In the genomic region with DNA sequence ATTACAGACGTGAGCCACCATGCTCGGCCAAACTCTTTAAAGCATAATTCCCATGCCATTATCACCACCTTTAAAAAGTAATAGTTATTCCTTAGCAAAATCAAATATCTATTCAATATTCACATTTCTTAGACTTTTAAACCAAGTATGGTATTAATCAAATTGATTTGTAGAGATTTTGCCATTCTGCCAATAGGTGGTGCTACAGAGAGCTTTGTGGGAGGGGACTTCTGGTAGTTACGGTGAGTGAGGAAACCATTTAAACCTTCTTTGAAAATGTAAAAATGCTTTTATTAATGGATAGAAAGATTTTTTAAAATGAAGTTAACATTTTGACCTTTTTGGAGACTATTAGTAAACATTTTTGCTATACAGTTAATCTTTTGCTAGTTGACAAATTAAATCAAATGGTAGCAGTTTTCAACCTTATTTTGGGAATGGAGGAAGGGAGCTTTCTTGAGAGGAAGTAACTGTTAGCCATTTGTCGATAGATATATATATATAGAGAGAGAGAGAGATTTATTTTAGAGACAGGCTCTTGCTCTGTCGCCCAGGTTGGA, we compare ENCODE assay signal across 9 cellular contexts. TPM values are rescaled to one million over a fixed set of nuclear protein-coding genes. Genes with fewer than 3 reads are reported as not detected.
DNase-seq lines count a peak whose midpoint lies in the region; ATAC-seq and TF ChIP-seq lines count a peak whose summit lies in the region.
"Had no signal": no experiment of that assay in that cellular context is flagged by ENCODE, and none has a peak within 500 bp of the region (broad histone marks: within the 10 kb centered on the region; RNA-seq: fewer than 3 reads in every experiment).

No MANE protein-coding gene starts in this region.

- peaks cover 4% of the 10 kb centered on the region; the same call in 1 of the 2 replicates for H3K9me1 ChIP-seq in IMR-90 (ENCODE audit: insufficient read depth, low read length)

- no peak overlapping the region for H4K8ac ChIP-seq in IMR-90 (ENCODE audit: low read depth in 2 of 2, low read length in 2 of 2)

- intact Hi-C loops in IMR-90 (cut with micrococcal nuclease): no loop called here

- H3K79me1 ChIP-seq in IMR-90 (ENCODE audit: low read depth in 1 of 2, low read length in 2 of 2): peaks cover 0 to 7% of the 10 kb centered on the region in 2 experiments; a peak in 2 of 4 replicates

- H4K5ac ChIP-seq in IMR-90 (ENCODE audit: low read depth, low read length): no peak overlapping the region

- H2AK9ac ChIP-seq in IMR-90 (replicated peaks; ENCODE audit: low read depth, low read length, poor library complexity): no peak overlapping the region

- H3K27ac ChIP-seq in IMR-90 (ENCODE audit: insufficient read depth, low read length): no peak overlapping the region
- H3K27ac ChIP-seq: SJSA1 had no signal

- no peak overlapping the region for H3K4me2 ChIP-seq in IMR-90 (ENCODE audit: low read depth, low read length)

- H3K9me3 ChIP-seq in BE2C (no peaks in the 10 kb centered on the region), IMR-90 (ENCODE audit: control insufficient read depth, insufficient read depth, low read length) (no peaks in the 10 kb centered on the region)
- H3K9me3 ChIP-seq: SJSA1 had no signal

- H3K18ac ChIP-seq in IMR-90 (ENCODE audit: low read depth, low read length): no peak overlapping the region

- BruUV-seq in IMR-90 (replicated peaks; lab: Mats Ljungman, UMichigan): no TSS peak

- DNase-seq in BE2C (peak; percentile 23), IMR-90 (peak; percentile 20), kidney glomerular epithelial cell (lab: John Stamatoyannopoulos, UW) (peak; percentile 49), GM19240 (ENCODE audit: insufficient read length, low spot score) (no peak)

- in situ Hi-C loops in IMR-90 (cut with MboI; ENCODE audit: low sequenced_read_pairs): no loop called here

- no peak for ATAC-seq in IMR-90 (ENCODE audit: low read depth)
- ATAC-seq in activated T-helper 17 cell treated with anti-CD3 and anti-CD28 coated beads, Interleukin-2, amount 50 U/mL, for 72 hours (replicated peaks): peak; percentile 61
- no peak for ATAC-seq in HG02763 (IDR thresholded peaks at IDR 0.05; ENCODE audit: unreplicated experiment)
- no peak for ATAC-seq in HG02852 (IDR thresholded peaks at IDR 0.05; ENCODE audit: unreplicated experiment)

- no peak overlapping the region for H3K27ac Mint-ChIP-seq in activated T-helper 17 cell treated with anti-CD3 and anti-CD28 coated beads, Interleukin-2, amount 50 U/mL, for 72 hours

- H3K36me3 Mint-ChIP-seq in activated T-helper 17 cell treated with anti-CD3 and anti-CD28 coated beads, Interleukin-2, amount 50 U/mL, for 72 hours (ENCODE audit: low read depth): peaks cover 99% of the 10 kb centered on the region

- H3K14ac ChIP-seq in IMR-90 (replicated peaks; ENCODE audit: low read depth, low read length): no peak overlapping the region

- no peaks in the 10 kb centered on the region for H3K4me1 ChIP-seq in BE2C
- H3K4me1 ChIP-seq in IMR-90 (ENCODE audit: control insufficient read depth, insufficient read depth, low read length): no peaks in the 10 kb centered on the region
- H3K4me1 ChIP-seq: SJSA1 had no signal

- peaks cover 24% of the 10 kb centered on the region for H3K36me3 ChIP-seq in BE2C
- H3K36me3 ChIP-seq in IMR-90 (ENCODE audit: control insufficient read depth, insufficient read depth, low read length): peaks cover 28% of the 10 kb centered on the region

- no peak overlapping the region for H3K9ac ChIP-seq in IMR-90 (ENCODE audit: low read depth, low read length)

- peak; percentile 83 for TF ChIP-seq CTCF in BE2C (IDR thresholded peaks at IDR 0.05; ENCODE audit: low read depth, low read length)
- peak; percentile 50 for TF ChIP-seq CTCF in GM12874 (IDR thresholded peaks at IDR 0.05; ENCODE audit: insufficient read depth, low read depth, low read length)
- TF ChIP-seq CTCF in IMR-90 (conservative IDR thresholded peaks at IDR 0.05; ENCODE audit: low read depth, low read length): peak; percentile 40

- H3K9me3 Mint-ChIP-seq in activated T-helper 17 cell treated with anti-CD3 and anti-CD28 coated beads, Interleukin-2, amount 50 U/mL, for 72 hours: no peaks in the 10 kb centered on the region

- H3K27me3 Mint-ChIP-seq in activated T-helper 17 cell treated with anti-CD3 and anti-CD28 coated beads, Interleukin-2, amount 50 U/mL, for 72 hours: no peaks in the 10 kb centered on the region

- dilution Hi-C loops in IMR-90 (cut with HindIII; ENCODE audit: low sequenced_read_pairs, unreplicated experiment): no loop called here

- POLR2A ChIA-PET in IMR-90 (lab: Charles Lee; ENCODE audit: unreplicated experiment): no interaction called here

- no peak overlapping the region for H2BK5ac ChIP-seq in IMR-90 (ENCODE audit: low read depth, low read length, poor library complexity, severe bottlenecking)

- TF ChIP-seq RAD21 in IMR-90 (IDR thresholded peaks at IDR 0.05; ENCODE audit: low read length): no peak

- H2BK120ac ChIP-seq in IMR-90 (ENCODE audit: low read depth, low read length): no peak overlapping the region

- H2AFZ ChIP-seq in IMR-90 (replicated peaks; ENCODE audit: low read length, poor library complexity): no peak overlapping the region

- H4K20me1 ChIP-seq in IMR-90 (ENCODE audit: insufficient read depth, low read length): no peaks in the 10 kb centered on the region

- WGBS in IMR-90 (ENCODE audit: extremely low coverage in 2 of 2, insufficient read length in 1 of 2), 2 experiments: 60% methylated on average over 1 of the region's 5 CpGs; no CpG with 5 or more reads in 1 of the 2 experiments

- H2AK5ac ChIP-seq in IMR-90 (ENCODE audit: low read depth, low read length): no peak overlapping the region

- no peak overlapping the region for H3K56ac ChIP-seq in IMR-90 (ENCODE audit: extremely low read depth, insufficient read depth, low read length)

- H2BK15ac ChIP-seq in IMR-90 (ENCODE audit: low read depth, low read length): no peak overlapping the region

- peaks cover 4% of the 10 kb centered on the region for H3K4me1 Mint-ChIP-seq in activated T-helper 17 cell treated with anti-CD3 and anti-CD28 coated beads, Interleukin-2, amount 50 U/mL, for 72 hours

- no peak overlapping the region for H2BK20ac ChIP-seq in IMR-90 (ENCODE audit: low read depth, low read length)

- H3K4ac ChIP-seq in IMR-90 (ENCODE audit: low read depth, low read length): no peak overlapping the region

- TF ChIP-seq POLR2A in IMR-90 (IDR thresholded peaks at IDR 0.05; ENCODE audit: low read depth, low read length): no peak

- no peak overlapping the region for H4K91ac ChIP-seq in IMR-90 (ENCODE audit: insufficient read depth, low read depth, low read length)

- CTCF ChIA-PET in IMR-90 (lab: Yijun Ruan, JAX): interaction anchor here (0.7 to 1.4 kb wide), 2 partner anchors 11 to 208 kb away, joined by 3 to 5 read pairs; no protein-coding TSS in a partner anchor

- H3K4me3 ChIP-seq in BE2C (ENCODE audit: low read depth, low read length): no peak overlapping the region
- H3K4me3 ChIP-seq in IMR-90 (ENCODE audit: insufficient read depth, low read depth, low read length): no peak overlapping the region
- H3K4me3 ChIP-seq: SJSA1 had no signal

- H3K23ac ChIP-seq in IMR-90 (ENCODE audit: low read depth, low read length): no peak overlapping the region

- H3K27me3 ChIP-seq in BE2C (no peaks in the 10 kb centered on the region), IMR-90 (ENCODE audit: control insufficient read depth, insufficient read depth, low read length) (no peaks in the 10 kb centered on the region)
- H3K27me3 ChIP-seq: SJSA1 had no signal

- H3K4me3 Mint-ChIP-seq in activated T-helper 17 cell treated with anti-CD3 and anti-CD28 coated beads, Interleukin-2, amount 50 U/mL, for 72 hours: peak overlapping the region; percentile 33

TF ChIP-seq in IMR-90, 13 proteins besides CTCF, POLR2A, EP300 and RAD21 (continues in another document):
- TF ChIP-seq CEBPB (IDR thresholded peaks at IDR 0.05; ENCODE audit: low read depth, low read length) (no peak), MAZ (IDR thresholded peaks at IDR 0.05; ENCODE audit: borderline replicate concordance, low read depth, low read length) (no peak), BHLHE40 (IDR thresholded peaks at IDR 0.05; ENCODE audit: low read depth, low read length) (no peak), NFE2L2 (IDR thresholded peaks at IDR 0.05; ENCODE audit: low read depth, low read length) (no peak), CHD1 (IDR thresholded peaks at IDR 0.05; ENCODE audit: low read depth, low read length) (no peak), SMC3 (IDR thresholded peaks at IDR 0.05; ENCODE audit: low read depth, low read length) (no peak), USF2 (IDR thresholded peaks at IDR 0.05; ENCODE audit: low read depth, low read length) (no peak)
- TF ChIP-seq, protein P1, sequence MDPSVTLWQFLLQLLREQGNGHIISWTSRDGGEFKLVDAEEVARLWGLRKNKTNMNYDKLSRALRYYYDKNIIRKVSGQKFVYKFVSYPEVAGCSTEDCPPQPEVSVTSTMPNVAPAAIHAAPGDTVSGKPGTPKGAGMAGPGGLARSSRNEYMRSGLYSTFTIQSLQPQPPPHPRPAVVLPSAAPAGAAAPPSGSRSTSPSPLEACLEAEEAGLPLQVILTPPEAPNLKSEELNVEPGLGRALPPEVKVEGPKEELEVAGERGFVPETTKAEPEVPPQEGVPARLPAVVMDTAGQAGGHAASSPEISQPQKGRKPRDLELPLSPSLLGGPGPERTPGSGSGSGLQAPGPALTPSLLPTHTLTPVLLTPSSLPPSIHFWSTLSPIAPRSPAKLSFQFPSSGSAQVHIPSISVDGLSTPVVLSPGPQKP (IDR thresholded peaks at IDR 0.05; ENCODE audit: borderline replicate concordance, low read depth, low read length): no peak

RNA-seq across cellular contexts. Expression of gene IARS2, which starts 19.3 kb away (rescaled TPM):
- polyA plus RNA-seq in BE2C (2012; ENCODE audit: insufficient read depth, insufficient read length, low read depth): 35.3 TPM
- total RNA-seq in IMR-90 (2012; rRNA removed): 77.4 and 92.2 TPM in 2 replicates
- 26.2 and 34.8 TPM in 2 replicates for polyA plus RNA-seq in IMR-90 (2012; rRNA removed)
- 6.7 and 11.2 TPM in 2 replicates for polyA plus RNA-seq in IMR-90 (2012; cell fraction: cytosol; rRNA removed)
- 1.9 and 11.4 TPM in 2 replicates for polyA plus RNA-seq in IMR-90 (2012; cell fraction: nucleus; rRNA removed; ENCODE audit: low replicate concordance)
- total RNA-seq in activated T-helper 17 cell treated with anti-CD3 and anti-CD28 coated beads, Interleukin-2, amount 50 U/mL, for 72 hours: 10 to 100 TPM; 56.0 to 83.6 TPM

RNA-seq across cellular contexts. Expression of gene BPNT1, which starts 23.6 kb away (rescaled TPM):
- 41.2 TPM for polyA plus RNA-seq in BE2C (2012; ENCODE audit: insufficient read depth, insufficient read length, low read depth)
- 31.9 and 38.2 TPM in 2 replicates for total RNA-seq in IMR-90 (2012; rRNA removed)
- polyA plus RNA-seq in IMR-90 (2012; rRNA removed): 31.7 and 34.2 TPM in 2 replicates
- polyA plus RNA-seq in IMR-90 (2012; cell fraction: cytosol; rRNA removed): 9.6 and 18.3 TPM in 2 replicates
- 5.1 and 16.5 TPM in 2 replicates for polyA plus RNA-seq in IMR-90 (2012; cell fraction: nucleus; rRNA removed; ENCODE audit: low replicate concordance)
- 10 to 100 TPM; 30.9 to 40.3 TPM for total RNA-seq in activated T-helper 17 cell treated with anti-CD3 and anti-CD28 coated beads, Interleukin-2, amount 50 U/mL, for 72 hours
